ENCODE assay signal across 1 cellular context in the genomic region with DNA sequence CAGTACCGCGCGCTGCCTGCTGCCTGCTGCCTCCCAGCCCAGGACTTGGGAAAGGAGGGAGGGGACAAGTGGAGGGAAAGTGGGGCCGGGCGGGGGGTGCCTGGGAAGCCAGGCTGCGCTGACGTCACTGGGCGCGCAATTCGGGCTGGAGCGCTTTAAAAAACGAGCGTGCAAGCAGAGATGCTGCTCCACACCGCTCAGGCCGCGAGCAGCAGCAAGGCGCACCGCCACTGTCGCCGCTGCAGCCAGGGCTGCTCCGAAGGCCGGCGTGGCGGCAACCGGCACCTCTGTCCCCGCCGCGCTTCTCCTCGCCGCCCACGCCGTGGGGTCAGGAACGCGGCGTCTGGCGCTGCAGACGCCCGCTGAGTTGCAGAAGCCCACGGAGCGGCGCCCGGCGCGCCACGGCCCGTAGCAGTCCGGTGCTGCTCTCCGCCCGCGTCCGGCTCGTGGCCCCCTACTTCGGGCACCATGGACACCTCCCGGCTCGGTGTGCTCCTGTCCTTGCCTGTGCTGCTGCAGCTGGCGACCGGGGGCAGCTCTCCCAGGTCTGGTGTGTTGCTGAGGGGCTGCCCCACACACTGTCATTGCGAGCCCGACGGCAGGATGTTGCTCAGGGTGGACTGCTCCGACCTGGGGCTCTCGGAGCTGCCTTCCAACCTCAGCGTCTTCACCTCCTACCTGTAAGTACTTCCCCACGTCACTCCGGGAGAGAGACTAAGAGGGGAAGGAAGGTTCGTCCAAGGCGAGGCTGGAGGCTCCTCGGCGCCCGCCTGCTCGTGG.
TF ChIP-seq lines count a peak whose summit lies in the region.

A gene with protein sequence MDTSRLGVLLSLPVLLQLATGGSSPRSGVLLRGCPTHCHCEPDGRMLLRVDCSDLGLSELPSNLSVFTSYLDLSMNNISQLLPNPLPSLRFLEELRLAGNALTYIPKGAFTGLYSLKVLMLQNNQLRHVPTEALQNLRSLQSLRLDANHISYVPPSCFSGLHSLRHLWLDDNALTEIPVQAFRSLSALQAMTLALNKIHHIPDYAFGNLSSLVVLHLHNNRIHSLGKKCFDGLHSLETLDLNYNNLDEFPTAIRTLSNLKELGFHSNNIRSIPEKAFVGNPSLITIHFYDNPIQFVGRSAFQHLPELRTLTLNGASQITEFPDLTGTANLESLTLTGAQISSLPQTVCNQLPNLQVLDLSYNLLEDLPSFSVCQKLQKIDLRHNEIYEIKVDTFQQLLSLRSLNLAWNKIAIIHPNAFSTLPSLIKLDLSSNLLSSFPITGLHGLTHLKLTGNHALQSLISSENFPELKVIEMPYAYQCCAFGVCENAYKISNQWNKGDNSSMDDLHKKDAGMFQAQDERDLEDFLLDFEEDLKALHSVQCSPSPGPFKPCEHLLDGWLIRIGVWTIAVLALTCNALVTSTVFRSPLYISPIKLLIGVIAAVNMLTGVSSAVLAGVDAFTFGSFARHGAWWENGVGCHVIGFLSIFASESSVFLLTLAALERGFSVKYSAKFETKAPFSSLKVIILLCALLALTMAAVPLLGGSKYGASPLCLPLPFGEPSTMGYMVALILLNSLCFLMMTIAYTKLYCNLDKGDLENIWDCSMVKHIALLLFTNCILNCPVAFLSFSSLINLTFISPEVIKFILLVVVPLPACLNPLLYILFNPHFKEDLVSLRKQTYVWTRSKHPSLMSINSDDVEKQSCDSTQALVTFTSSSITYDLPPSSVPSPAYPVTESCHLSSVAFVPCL (plus strand): TSS at position 186 of the 780 bp plus-strand sequence. CDS start 283 bp downstream, at position 469.

TF ChIP-seq in HepG2, 621 proteins besides CTCF, POLR2A, EP300 and RAD21 (continued from another document and continues in another):
- TF ChIP-seq, protein P1, sequence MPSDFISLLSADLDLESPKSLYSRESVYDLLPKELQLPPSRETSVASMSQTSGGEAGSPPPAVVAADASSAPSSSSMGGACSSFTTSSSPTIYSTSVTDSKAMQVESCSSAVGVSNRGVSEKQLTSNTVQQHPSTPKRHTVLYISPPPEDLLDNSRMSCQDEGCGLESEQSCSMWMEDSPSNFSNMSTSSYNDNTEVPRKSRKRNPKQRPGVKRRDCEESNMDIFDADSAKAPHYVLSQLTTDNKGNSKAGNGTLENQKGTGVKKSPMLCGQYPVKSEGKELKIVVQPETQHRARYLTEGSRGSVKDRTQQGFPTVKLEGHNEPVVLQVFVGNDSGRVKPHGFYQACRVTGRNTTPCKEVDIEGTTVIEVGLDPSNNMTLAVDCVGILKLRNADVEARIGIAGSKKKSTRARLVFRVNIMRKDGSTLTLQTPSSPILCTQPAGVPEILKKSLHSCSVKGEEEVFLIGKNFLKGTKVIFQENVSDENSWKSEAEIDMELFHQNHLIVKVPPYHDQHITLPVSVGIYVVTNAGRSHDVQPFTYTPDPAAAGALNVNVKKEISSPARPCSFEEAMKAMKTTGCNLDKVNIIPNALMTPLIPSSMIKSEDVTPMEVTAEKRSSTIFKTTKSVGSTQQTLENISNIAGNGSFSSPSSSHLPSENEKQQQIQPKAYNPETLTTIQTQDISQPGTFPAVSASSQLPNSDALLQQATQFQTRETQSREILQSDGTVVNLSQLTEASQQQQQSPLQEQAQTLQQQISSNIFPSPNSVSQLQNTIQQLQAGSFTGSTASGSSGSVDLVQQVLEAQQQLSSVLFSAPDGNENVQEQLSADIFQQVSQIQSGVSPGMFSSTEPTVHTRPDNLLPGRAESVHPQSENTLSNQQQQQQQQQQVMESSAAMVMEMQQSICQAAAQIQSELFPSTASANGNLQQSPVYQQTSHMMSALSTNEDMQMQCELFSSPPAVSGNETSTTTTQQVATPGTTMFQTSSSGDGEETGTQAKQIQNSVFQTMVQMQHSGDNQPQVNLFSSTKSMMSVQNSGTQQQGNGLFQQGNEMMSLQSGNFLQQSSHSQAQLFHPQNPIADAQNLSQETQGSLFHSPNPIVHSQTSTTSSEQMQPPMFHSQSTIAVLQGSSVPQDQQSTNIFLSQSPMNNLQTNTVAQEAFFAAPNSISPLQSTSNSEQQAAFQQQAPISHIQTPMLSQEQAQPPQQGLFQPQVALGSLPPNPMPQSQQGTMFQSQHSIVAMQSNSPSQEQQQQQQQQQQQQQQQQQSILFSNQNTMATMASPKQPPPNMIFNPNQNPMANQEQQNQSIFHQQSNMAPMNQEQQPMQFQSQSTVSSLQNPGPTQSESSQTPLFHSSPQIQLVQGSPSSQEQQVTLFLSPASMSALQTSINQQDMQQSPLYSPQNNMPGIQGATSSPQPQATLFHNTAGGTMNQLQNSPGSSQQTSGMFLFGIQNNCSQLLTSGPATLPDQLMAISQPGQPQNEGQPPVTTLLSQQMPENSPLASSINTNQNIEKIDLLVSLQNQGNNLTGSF (CRISPR knock-in tag; IDR thresholded peaks at IDR 0.05), result peak; percentile 73; the same call in 1 of the 2 replicates
- TF ChIP-seq, protein P2, sequence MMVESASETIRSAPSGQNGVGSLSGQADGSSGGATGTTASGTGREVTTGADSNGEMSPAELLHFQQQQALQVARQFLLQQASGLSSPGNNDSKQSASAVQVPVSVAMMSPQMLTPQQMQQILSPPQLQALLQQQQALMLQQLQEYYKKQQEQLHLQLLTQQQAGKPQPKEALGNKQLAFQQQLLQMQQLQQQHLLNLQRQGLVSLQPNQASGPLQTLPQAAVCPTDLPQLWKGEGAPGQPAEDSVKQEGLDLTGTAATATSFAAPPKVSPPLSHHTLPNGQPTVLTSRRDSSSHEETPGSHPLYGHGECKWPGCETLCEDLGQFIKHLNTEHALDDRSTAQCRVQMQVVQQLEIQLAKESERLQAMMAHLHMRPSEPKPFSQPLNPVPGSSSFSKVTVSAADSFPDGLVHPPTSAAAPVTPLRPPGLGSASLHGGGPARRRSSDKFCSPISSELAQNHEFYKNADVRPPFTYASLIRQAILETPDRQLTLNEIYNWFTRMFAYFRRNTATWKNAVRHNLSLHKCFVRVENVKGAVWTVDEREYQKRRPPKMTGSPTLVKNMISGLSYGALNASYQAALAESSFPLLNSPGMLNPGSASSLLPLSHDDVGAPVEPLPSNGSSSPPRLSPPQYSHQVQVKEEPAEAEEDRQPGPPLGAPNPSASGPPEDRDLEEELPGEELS (CRISPR knock-in tag; IDR thresholded peaks at IDR 0.05), result no peak
- no peak for TF ChIP-seq ZNF33B (CRISPR knock-in tag; IDR thresholded peaks at IDR 0.05)
- 0 out of 2 replicates have a peak, but pooled peaks have one; percentile 24 for TF ChIP-seq ZNF678 (CRISPR knock-in tag; IDR thresholded peaks at IDR 0.05)
- TF ChIP-seq MXI1 (IDR thresholded peaks at IDR 0.05; ENCODE audit: borderline replicate concordance, low read depth, low read length), result peak; percentile 79; the same call in 2 of the 3 replicates
- no peak; the same call in 1 of the 2 replicates for TF ChIP-seq ERF (CRISPR knock-in tag; IDR thresholded peaks at IDR 0.05)
- TF ChIP-seq, protein P3, sequence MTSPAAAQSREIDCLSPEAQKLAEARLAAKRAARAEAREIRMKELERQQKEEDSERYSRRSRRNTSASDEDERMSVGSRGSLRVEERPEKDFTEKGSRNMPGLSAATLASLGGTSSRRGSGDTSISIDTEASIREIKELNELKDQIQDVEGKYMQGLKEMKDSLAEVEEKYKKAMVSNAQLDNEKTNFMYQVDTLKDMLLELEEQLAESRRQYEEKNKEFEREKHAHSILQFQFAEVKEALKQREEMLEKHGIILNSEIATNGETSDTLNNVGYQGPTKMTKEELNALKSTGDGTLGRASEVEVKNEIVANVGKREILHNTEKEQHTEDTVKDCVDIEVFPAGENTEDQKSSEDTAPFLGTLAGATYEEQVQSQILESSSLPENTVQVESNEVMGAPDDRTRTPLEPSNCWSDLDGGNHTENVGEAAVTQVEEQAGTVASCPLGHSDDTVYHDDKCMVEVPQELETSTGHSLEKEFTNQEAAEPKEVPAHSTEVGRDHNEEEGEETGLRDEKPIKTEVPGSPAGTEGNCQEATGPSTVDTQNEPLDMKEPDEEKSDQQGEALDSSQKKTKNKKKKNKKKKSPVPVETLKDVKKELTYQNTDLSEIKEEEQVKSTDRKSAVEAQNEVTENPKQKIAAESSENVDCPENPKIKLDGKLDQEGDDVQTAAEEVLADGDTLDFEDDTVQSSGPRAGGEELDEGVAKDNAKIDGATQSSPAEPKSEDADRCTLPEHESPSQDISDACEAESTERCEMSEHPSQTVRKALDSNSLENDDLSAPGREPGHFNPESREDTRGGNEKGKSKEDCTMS (CRISPR knock-in tag; conservative IDR thresholded peaks at IDR 0.05), result no peak
- TF ChIP-seq ZKSCAN8 (CRISPR knock-in tag; IDR thresholded peaks at IDR 0.05; ENCODE audit: borderline replicate concordance), result no peak
- 0 out of 2 replicates have a peak, but pooled peaks have one; percentile 12 for TF ChIP-seq KDM6A (CRISPR knock-in tag; IDR thresholded peaks at IDR 0.05; ENCODE audit: low read depth)
- TF ChIP-seq ZNF605 (CRISPR knock-in tag; IDR thresholded peaks at IDR 0.05), result no peak; the same call in 1 of the 2 replicates
- TF ChIP-seq PAWR (CRISPR knock-in tag; IDR thresholded peaks at IDR 0.05; ENCODE audit: borderline replicate concordance), result no peak
- TF ChIP-seq, protein P4, sequence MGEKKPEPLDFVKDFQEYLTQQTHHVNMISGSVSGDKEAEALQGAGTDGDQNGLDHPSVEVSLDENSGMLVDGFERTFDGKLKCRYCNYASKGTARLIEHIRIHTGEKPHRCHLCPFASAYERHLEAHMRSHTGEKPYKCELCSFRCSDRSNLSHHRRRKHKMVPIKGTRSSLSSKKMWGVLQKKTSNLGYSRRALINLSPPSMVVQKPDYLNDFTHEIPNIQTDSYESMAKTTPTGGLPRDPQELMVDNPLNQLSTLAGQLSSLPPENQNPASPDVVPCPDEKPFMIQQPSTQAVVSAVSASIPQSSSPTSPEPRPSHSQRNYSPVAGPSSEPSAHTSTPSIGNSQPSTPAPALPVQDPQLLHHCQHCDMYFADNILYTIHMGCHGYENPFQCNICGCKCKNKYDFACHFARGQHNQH (CRISPR knock-in tag; IDR thresholded peaks at IDR 0.05), result no peak
- TF ChIP-seq TBL1XR1 (IDR thresholded peaks at IDR 0.05; ENCODE audit: borderline replicate concordance, low read length, partially characterized antibody), result no peak
- no peak for TF ChIP-seq FOXA1 (IDR thresholded peaks at IDR 0.05)
- 0 out of 2 replicates have a peak, but pooled peaks have one; percentile 45 for TF ChIP-seq FOXA1 (CRISPR knock-in tag; IDR thresholded peaks at IDR 0.05)
- 0 out of 2 replicates have a peak, but pooled peaks have one; percentile 18 for TF ChIP-seq SATB2 (CRISPR knock-in tag; IDR thresholded peaks at IDR 0.05)
- peak; percentile 54; the same call in 1 of the 2 replicates for TF ChIP-seq ZFX (CRISPR knock-in tag; IDR thresholded peaks at IDR 0.05; ENCODE audit: low read depth)
- TF ChIP-seq POLR2AphosphoS5 (IDR thresholded peaks at IDR 0.05; ENCODE audit: low read depth, low read length), result peak; percentile 65
- 0 out of 2 replicates have a peak, but pooled peaks have one; percentile 28 for TF ChIP-seq ZNF563 (CRISPR knock-in tag; IDR thresholded peaks at IDR 0.05)
- 0 out of 2 replicates have a peak, but pooled peaks have one; percentile 45 for TF ChIP-seq FOXK1 (CRISPR knock-in tag; IDR thresholded peaks at IDR 0.05; ENCODE audit: borderline replicate concordance, low read depth)
- no peak for TF ChIP-seq SP4 (CRISPR knock-in tag; IDR thresholded peaks at IDR 0.05)
- peak; percentile 28; the same call in 1 of the 2 replicates for TF ChIP-seq MYC (CRISPR knock-in tag; IDR thresholded peaks at IDR 0.05; ENCODE audit: borderline replicate concordance)
- TF ChIP-seq DPF2 (CRISPR knock-in tag; IDR thresholded peaks at IDR 0.05; ENCODE audit: borderline replicate concordance, low read depth), result no peak
- TF ChIP-seq, protein P5, sequence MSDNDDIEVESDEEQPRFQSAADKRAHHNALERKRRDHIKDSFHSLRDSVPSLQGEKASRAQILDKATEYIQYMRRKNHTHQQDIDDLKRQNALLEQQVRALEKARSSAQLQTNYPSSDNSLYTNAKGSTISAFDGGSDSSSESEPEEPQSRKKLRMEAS (IDR thresholded peaks at IDR 0.05), result peak; percentile 70
- TF ChIP-seq, protein P6, sequence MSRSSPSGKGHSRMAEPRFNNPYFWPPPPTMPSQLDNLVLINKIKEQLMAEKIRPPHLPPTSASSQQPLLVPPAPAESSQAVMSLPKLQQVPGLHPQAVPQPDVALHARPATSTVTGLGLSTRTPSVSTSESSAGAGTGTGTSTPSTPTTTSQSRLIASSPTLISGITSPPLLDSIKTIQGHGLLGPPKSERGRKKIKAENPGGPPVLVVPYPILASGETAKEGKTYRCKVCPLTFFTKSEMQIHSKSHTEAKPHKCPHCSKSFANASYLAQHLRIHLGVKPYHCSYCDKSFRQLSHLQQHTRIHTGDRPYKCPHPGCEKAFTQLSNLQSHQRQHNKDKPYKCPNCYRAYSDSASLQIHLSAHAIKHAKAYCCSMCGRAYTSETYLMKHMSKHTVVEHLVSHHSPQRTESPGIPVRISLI (CRISPR knock-in tag; IDR thresholded peaks at IDR 0.05; ENCODE audit: borderline replicate concordance), result 0 out of 2 replicates have a peak, but pooled peaks have one; percentile 10
- no peak for TF ChIP-seq ZNF3 (CRISPR knock-in tag; IDR thresholded peaks at IDR 0.05)
- TF ChIP-seq, protein P7, sequence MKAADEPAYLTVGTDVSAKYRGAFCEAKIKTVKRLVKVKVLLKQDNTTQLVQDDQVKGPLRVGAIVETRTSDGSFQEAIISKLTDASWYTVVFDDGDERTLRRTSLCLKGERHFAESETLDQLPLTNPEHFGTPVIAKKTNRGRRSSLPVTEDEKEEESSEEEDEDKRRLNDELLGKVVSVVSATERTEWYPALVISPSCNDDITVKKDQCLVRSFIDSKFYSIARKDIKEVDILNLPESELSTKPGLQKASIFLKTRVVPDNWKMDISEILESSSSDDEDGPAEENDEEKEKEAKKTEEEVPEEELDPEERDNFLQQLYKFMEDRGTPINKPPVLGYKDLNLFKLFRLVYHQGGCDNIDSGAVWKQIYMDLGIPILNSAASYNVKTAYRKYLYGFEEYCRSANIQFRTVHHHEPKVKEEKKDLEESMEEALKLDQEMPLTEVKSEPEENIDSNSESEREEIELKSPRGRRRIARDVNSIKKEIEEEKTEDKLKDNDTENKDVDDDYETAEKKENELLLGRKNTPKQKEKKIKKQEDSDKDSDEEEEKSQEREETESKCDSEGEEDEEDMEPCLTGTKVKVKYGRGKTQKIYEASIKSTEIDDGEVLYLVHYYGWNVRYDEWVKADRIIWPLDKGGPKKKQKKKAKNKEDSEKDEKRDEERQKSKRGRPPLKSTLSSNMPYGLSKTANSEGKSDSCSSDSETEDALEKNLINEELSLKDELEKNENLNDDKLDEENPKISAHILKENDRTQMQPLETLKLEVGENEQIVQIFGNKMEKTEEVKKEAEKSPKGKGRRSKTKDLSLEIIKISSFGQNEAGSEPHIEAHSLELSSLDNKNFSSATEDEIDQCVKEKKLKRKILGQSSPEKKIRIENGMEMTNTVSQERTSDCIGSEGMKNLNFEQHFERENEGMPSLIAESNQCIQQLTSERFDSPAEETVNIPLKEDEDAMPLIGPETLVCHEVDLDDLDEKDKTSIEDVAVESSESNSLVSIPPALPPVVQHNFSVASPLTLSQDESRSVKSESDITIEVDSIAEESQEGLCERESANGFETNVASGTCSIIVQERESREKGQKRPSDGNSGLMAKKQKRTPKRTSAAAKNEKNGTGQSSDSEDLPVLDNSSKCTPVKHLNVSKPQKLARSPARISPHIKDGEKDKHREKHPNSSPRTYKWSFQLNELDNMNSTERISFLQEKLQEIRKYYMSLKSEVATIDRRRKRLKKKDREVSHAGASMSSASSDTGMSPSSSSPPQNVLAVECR (CRISPR knock-in tag; IDR thresholded peaks at IDR 0.05; ENCODE audit: borderline replicate concordance), result peak; percentile 61
